ENCODE assay signal across 8 cellular contexts in the genomic region with DNA sequence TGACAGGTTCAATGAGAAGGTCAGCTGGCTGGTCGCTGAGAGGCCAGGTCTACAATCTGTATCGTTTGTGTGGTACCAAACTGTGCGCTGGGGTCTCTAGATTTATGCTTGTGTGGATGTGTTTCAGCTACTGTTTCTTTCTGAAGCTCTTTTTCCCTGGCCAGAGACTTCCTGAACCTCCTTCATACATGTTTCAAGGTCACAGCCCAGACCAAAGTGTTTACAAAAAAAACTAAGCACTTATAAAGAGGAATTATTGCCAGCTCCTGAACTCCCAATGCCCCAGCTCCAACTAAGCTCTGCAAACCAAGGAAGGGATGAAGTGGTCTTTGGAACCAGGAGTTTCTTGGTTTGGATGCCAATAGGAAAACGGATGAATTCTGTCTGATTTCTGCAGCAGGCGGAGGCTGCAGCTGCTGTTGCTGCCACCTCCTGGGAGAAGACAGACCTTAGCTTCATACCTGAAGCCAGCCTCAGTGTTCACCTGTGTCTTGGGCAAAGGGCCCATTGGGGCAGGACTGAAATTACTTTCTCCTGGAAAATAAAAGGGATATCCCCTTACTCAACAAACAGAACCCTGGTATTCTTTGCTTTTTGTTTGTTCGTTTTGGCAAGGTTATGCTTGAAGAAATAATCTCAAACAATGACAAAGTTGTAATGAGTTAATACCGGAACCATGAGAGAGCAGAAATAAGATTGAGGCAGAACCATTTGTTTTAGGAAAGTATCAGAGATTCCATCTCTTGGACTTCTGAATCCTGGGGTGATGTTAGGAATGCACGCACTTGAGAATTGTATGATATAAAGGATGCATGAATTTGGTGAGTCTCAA. TPM values are rescaled to one million over a fixed set of nuclear protein-coding genes. Genes with fewer than 3 reads are reported as not detected.
DNase-seq lines count a peak whose midpoint lies in the region; ATAC-seq and TF ChIP-seq lines count a peak whose summit lies in the region.

No MANE protein-coding gene starts in this region.

- DNase-seq in activated gamma-delta T cell treated with Interleukin-2 at 50 U/mL for 16 hours (peak; percentile 36), activated gamma-delta T cell (lab: John Stamatoyannopoulos, UW) (no peak), SK-N-DZ (ENCODE audit: low spot score) (peak; percentile 12), dermis microvascular lymphatic vessel endothelial cell (ENCODE audit: low read depth in 2 of 2) (peak; percentile 9 to 41), lower leg skin (ENCODE audit: low spot score in 2 of 2) (no peak)
- DNase-seq in naive thymus-derived CD8-positive, alpha-beta T cell: peak in 7 of 10 donors; percentile 16 to 39 (median 21)

- H3K4me1 Mint-ChIP-seq in naive thymus-derived CD8-positive, alpha-beta T cell: no peaks in the 10 kb centered on the region

- peak; percentile 44 to 66 for ATAC-seq in naive thymus-derived CD8-positive, alpha-beta T cell
- no peak for ATAC-seq in HG03280 (IDR thresholded peaks at IDR 0.05; ENCODE audit: unreplicated experiment)
- no peak for ATAC-seq in GM18867 (IDR thresholded peaks at IDR 0.05; ENCODE audit: unreplicated experiment)

- no peaks in the 10 kb centered on the region for H3K27me3 Mint-ChIP-seq in naive thymus-derived CD8-positive, alpha-beta T cell

- H3K9me3 Mint-ChIP-seq in naive thymus-derived CD8-positive, alpha-beta T cell: peaks cover 0 to 20% (median 11%) of the 10 kb centered on the region in 9 donors

- POLR2A ChIA-PET in naive thymus-derived CD8-positive, alpha-beta T cell (lab: Charles Lee): interaction anchor here (0.9 to 1.3 kb wide), 3 partner anchors 24 to 197 kb away, joined by 3 to 5 read pairs (median 5); a partner anchor contains a TSS

- no peak for TF ChIP-seq CTCF in lower leg skin (IDR thresholded peaks at IDR 0.05)

- no peak for TF ChIP-seq POLR2A in lower leg skin (IDR thresholded peaks at IDR 0.05)

- no peak overlapping the region for H3K4me3 Mint-ChIP-seq in naive thymus-derived CD8-positive, alpha-beta T cell

- intact Hi-C loops in lower leg skin (cut with DNase I; ENCODE audit: low total_unique reads): no loop called here

- H3K36me3 Mint-ChIP-seq in naive thymus-derived CD8-positive, alpha-beta T cell: peaks cover 0 to 14% (median 13%) of the 10 kb centered on the region in 3 donors

- H3K27ac Mint-ChIP-seq in naive thymus-derived CD8-positive, alpha-beta T cell: peak overlapping the region in 1 of 10 donors; percentile 39

- no peak overlapping the region for H3K4me3 ChIP-seq in lower leg skin (ENCODE audit: low read depth, poor library complexity, severe bottlenecking)

- 77 to 79% methylated on average over 8 of the region's 8 CpGs for WGBS in lower leg skin, 2 donors

RNA-seq across cellular contexts. Expression of a gene that starts 24.6 kb away (rescaled TPM):
- 9.9 and 11.2 TPM in 2 replicates for polyA plus RNA-seq in SK-N-DZ (2014; cell fraction: cytosol; rRNA removed)
- 14.5 and 21.7 TPM in 2 replicates for polyA plus RNA-seq in SK-N-DZ (2014; cell fraction: nucleus; rRNA removed)
- 13.2 and 20.0 TPM in 2 replicates for total RNA-seq in dermis microvascular lymphatic vessel endothelial cell
- 10 to 100 TPM; 63.6 to 66.1 TPM for total RNA-seq in naive thymus-derived CD8-positive, alpha-beta T cell
- 10 to 100 TPM; 17.0 to 20.2 (median 20.0) TPM for polyA plus RNA-seq in naive thymus-derived CD8-positive, alpha-beta T cell
- total RNA-seq in lower leg skin: 10 to 100 TPM; 25.7 to 37.8 (median 31.3) TPM

Comparison
In these comparisons a context has a peak if more than half of its experiments do, and no peak if none do; other contexts are left out.
1. DNase-seq: peak in activated gamma-delta T cell treated with Interleukin-2 at 50 U/mL for 16 hours (single experiment), SK-N-DZ (single experiment), dermis microvascular lymphatic vessel endothelial cell (2 of 2) and naive thymus-derived CD8-positive, alpha-beta T cell (7 of 10); none in activated gamma-delta T cell (single experiment) and lower leg skin (0 of 2).
2. ATAC-seq: peak in naive thymus-derived CD8-positive, alpha-beta T cell (2 of 2); none in HG03280 (single experiment) and GM18867 (single experiment).